Comparison of ENCODE assay signal across 27 cellular contexts in genomic region chr11:122259149-122259821, GRCh38.
"Had no signal": no experiment of that assay in that cellular context is flagged by ENCODE, and none has a peak within 500 bp of the region (broad histone marks: within the 10 kb centered on the region; RNA-seq: fewer than 3 reads in every experiment).

No MANE protein-coding gene starts in this region.

- DNase-seq: dermis blood vessel endothelial cell; effector memory CD4-positive, alpha-beta T cell; erythroblast; esophagus squamous epithelium; foreskin melanocyte; hypothalamus; immature natural killer cell; islet precursor cell; kidney glomerular epithelial cell; mesendoderm; midbrain; naive thymus-derived CD4-positive, alpha-beta T cell; nucleus accumbens; right lobe of liver; stimulated activated CD4-positive, alpha-beta T cell treated with anti-CD3 and anti-CD28 coated beads, Interleukin-12 subunit alpha, Interleukin-12 subunit beta, amount 100 ng/mL, for 4 hours; stimulated activated CD4-positive, alpha-beta T cell treated with anti-CD3 and anti-CD28 coated beads, Interleukin-1b, Interleukin-23, amount 100 ng/mL, for 48 hours; stimulated activated CD4-positive, alpha-beta T cell treated with anti-CD3 and anti-CD28 coated beads, Interleukin-4, amount 100 ng/mL, for 1 hour; stimulated activated CD8-positive, alpha-beta memory T cell treated with anti-CD3 and anti-CD28 coated beads, Interleukin-4, amount 100 ng/mL, for 48 hours; stimulated activated naive CD4-positive, alpha-beta T cell treated with Interleukin-2 at 50 U/mL for 16 hours; stomach; thyroid gland; trophoblast cell had no signal

- H3K9me3 ChIP-seq: esophagus squamous epithelium, prostate gland, right lobe of liver, thyroid gland, vagina had no signal

- H3K4me1 ChIP-seq: esophagus squamous epithelium, neural progenitor cell, prostate gland, right lobe of liver, stomach, thyroid gland, vagina had no signal

- H3K4me3 ChIP-seq: coronary artery, esophagus squamous epithelium, neural progenitor cell, prostate gland, right lobe of liver, smooth muscle cell, stomach, thyroid gland, vagina had no signal

- H3K27ac ChIP-seq: coronary artery, esophagus squamous epithelium, neural progenitor cell, prostate gland, right lobe of liver, stomach, thyroid gland, vagina had no signal

- H3K27me3 ChIP-seq: esophagus squamous epithelium, neural progenitor cell, right lobe of liver, thyroid gland, vagina had no signal

- H3K36me3 ChIP-seq: esophagus squamous epithelium, neural progenitor cell, prostate gland, right lobe of liver, stomach, thyroid gland, vagina had no signal
